Comparison of ENCODE assay signal across 30 cellular contexts in the genomic region with DNA sequence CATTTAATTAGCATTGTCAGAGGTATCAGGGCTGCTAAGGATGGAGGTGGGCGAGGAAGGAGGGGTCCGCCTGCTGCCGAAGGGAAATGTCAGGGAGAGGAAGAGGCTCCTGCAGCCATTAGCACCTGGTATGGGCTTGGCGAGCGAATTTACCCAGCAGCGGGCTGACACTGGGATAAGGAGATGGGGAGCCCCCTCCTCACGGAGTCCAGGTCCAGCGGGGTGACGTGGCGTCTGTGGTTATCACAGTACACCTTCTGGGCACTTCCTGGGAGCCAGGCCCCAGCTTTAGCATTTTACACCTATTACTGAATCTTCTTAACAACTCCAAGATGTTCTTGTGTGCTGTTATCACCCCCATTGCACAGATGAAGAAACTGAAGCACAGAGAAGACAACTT.
"Had no signal": no experiment of that assay in that cellular context is flagged by ENCODE, and none has a peak within 500 bp of the region (broad histone marks: within the 10 kb centered on the region; RNA-seq: fewer than 3 reads in every experiment).

No MANE protein-coding gene starts in this region.

- H3K4me2 ChIP-seq: hepatocyte, smooth muscle cell had no signal

- ATAC-seq: left lobe of liver; naive thymus-derived CD4-positive, alpha-beta T cell; natural killer cell treated with Interleukin-12 subunit alpha and Interleukin-12 subunit beta and Interleukin-15 and Interleukin-18, amount 100 ng/mL, for 72 hours; stimulated activated memory B cell treated with anti-CD40 and anti-IgM and Interleukin-4, amounts not matched to agents 10 μg/mL and 1 μg/mL and 100 μg/mL, for 72 hours; stimulated activated naive CD8-positive, alpha-beta T cell treated with anti-CD3 and anti-CD28 coated beads, Interleukin-15, Interleukin-2, amounts not matched to agents 100 U/mL and 50 U/mL, for 24 hours had no signal

- H3K27ac ChIP-seq: heart right ventricle, hepatocyte, neutrophil, ovary, right atrium auricular region, right lobe of liver, stomach, testis, thyroid gland, transverse colon, upper lobe of left lung, vagina had no signal

- H3K4me3 Mint-ChIP-seq: mesothelial cell of epicardium; naive thymus-derived CD4-positive, alpha-beta T cell; natural killer cell treated with Interleukin-12 subunit alpha and Interleukin-12 subunit beta and Interleukin-15 and Interleukin-18, amount 100 ng/mL, for 72 hours; neural crest cell; stimulated activated memory B cell treated with anti-CD40 and anti-IgM and Interleukin-4, amounts not matched to agents 10 μg/mL and 1 μg/mL and 100 μg/mL, for 72 hours had no signal

- H3K27ac Mint-ChIP-seq: mesothelial cell of epicardium; natural killer cell treated with Interleukin-12 subunit alpha and Interleukin-12 subunit beta and Interleukin-15 and Interleukin-18, amount 100 ng/mL, for 72 hours; progenitor cell of endocrine pancreas; stimulated activated memory B cell treated with anti-CD40 and anti-IgM and Interleukin-4, amounts not matched to agents 10 μg/mL and 1 μg/mL and 100 μg/mL, for 72 hours had no signal

- H3K9me3 Mint-ChIP-seq: mesothelial cell of epicardium; natural killer cell treated with Interleukin-12 subunit alpha and Interleukin-12 subunit beta and Interleukin-15 and Interleukin-18, amount 100 ng/mL, for 72 hours; neural crest cell; stimulated activated memory B cell treated with anti-CD40 and anti-IgM and Interleukin-4, amounts not matched to agents 10 μg/mL and 1 μg/mL and 100 μg/mL, for 72 hours had no signal

- H3K4me1 Mint-ChIP-seq: mesothelial cell of epicardium; naive thymus-derived CD4-positive, alpha-beta T cell; neural crest cell; stimulated activated memory B cell treated with anti-CD40 and anti-IgM and Interleukin-4, amounts not matched to agents 10 μg/mL and 1 μg/mL and 100 μg/mL, for 72 hours had no signal

- H3K4me3 ChIP-seq: heart right ventricle, hepatocyte, lung, ovary, right atrium auricular region, right lobe of liver, smooth muscle cell, stomach, testis, thyroid gland, transverse colon, upper lobe of left lung, vagina had no signal

- H3K79me2 ChIP-seq: hepatocyte had no signal

- DNase-seq: heart right ventricle; islet precursor cell; kidney glomerular epithelial cell; left cardiac atrium; mesendoderm; naive thymus-derived CD4-positive, alpha-beta T cell; ovary; right lobe of liver; stimulated activated CD4-positive, alpha-beta T cell treated with anti-CD3 and anti-CD28 coated beads, Interleukin-1b, Interleukin-23, amount 100 ng/mL, for 48 hours; stimulated activated CD4-positive, alpha-beta T cell treated with anti-CD3 and anti-CD28 coated beads, Interleukin-2, amount 100 ng/mL, for 48 hours; stimulated activated CD4-positive, alpha-beta T cell treated with anti-CD3 and anti-CD28 coated beads, Interleukin-4, amount 100 ng/mL, for 4 hours; stimulated activated CD8-positive, alpha-beta memory T cell treated with anti-CD3 and anti-CD28 coated beads, Interleukin-4, amount 100 ng/mL, for 48 hours; stimulated activated naive CD8-positive, alpha-beta T cell treated with anti-CD3 and anti-CD28 coated beads, Interleukin-15, Interleukin-2, amounts not matched to agents 100 U/mL and 50 U/mL, for 24 hours; stomach; testis; thyroid gland; transverse colon; upper lobe of left lung had no signal

- H3K36me3 Mint-ChIP-seq: mesothelial cell of epicardium; naive thymus-derived CD4-positive, alpha-beta T cell; natural killer cell treated with Interleukin-12 subunit alpha and Interleukin-12 subunit beta and Interleukin-15 and Interleukin-18, amount 100 ng/mL, for 72 hours; stimulated activated memory B cell treated with anti-CD40 and anti-IgM and Interleukin-4, amounts not matched to agents 10 μg/mL and 1 μg/mL and 100 μg/mL, for 72 hours had no signal

- H2AFZ ChIP-seq: hepatocyte had no signal

- H3K9me3 ChIP-seq: heart right ventricle, neutrophil, ovary, right atrium auricular region, right lobe of liver, stomach, testis, thyroid gland, transverse colon, upper lobe of left lung, vagina had no signal

- H3K27me3 ChIP-seq: hepatocyte, ovary, right atrium auricular region, right lobe of liver, testis, thyroid gland, upper lobe of left lung, vagina had no signal

- H3K36me3 ChIP-seq: heart right ventricle, neutrophil, ovary, right atrium auricular region, right lobe of liver, stomach, thyroid gland, transverse colon, upper lobe of left lung, vagina had no signal
